11 cellular contexts compared by ENCODE assay signal in the genomic region with DNA sequence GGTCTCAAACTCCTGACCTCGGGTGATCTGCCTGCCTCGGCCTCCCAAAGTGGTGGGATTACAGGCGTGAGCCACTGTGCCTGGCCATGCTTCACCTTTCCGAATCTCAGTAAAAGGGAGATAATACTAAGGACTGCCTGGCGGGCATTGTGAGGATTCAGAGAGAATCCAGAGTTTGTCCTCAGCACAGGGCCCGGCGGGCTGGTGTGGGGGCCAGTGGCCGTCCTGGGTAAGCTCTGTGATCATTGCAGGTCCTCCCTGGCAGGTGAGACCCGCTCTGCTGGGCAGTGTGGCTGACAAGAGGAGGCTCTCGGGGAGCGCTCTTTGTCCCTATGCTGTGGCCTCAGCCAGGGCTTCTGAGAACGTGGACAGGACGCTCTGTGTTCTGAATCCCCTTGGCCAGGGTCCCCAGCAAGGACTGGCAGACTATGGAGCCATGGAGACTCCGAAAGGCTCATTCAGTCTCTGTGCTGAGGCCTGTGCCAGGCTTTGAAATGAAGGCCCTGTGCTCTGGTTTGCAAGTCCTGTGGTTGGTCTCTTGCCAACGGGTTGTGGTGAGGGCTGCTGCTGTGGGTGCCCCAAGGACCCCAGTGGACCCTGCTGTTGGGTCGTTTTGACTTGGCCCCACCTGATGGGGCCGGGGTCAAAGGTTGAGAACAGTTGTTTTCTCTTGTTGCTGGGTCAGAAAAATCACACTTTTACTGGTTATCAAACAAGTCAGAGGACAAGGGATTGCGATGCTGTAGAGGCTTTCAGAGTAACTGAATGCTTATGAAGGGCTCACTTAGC. TPM values are rescaled to one million over a fixed set of nuclear protein-coding genes. Genes with fewer than 3 reads are reported as not detected.
DNase-seq lines count a peak whose midpoint lies in the region; ATAC-seq, FAIRE-seq and TF ChIP-seq lines count a peak whose summit lies in the region.
"Had no signal": no experiment of that assay in that cellular context is flagged by ENCODE, and none has a peak within 500 bp of the region (broad histone marks: within the 10 kb centered on the region; RNA-seq: fewer than 3 reads in every experiment).

No MANE protein-coding gene starts in this region.

- H3K4me1 Mint-ChIP-seq in activated naive CD4-positive, alpha-beta T cell treated with anti-CD3 and anti-CD28 coated beads, Interleukin-2, amount 50 U/mL, for 24 hours: peaks cover 26% of the 10 kb centered on the region
- H3K4me1 Mint-ChIP-seq in activated T-helper 17 cell treated with anti-CD3 and anti-CD28 coated beads, Interleukin-2, amount 50 U/mL, for 72 hours: no peaks in the 10 kb centered on the region

- H3K36me3 ChIP-seq in HepG2 (replicated peaks in 1 of 2; ENCODE audit: control insufficient read depth in 1 of 2, insufficient read depth in 2 of 2, low read length in 2 of 2): peaks cover 4 to 6% of the 10 kb centered on the region in 2 experiments; a peak in 3 of 5 replicates

- no peak for FAIRE-seq in HepG2 (lab: Jason Lieb, UNC)
- FAIRE-seq: islet of Langerhans, small intestine had no signal

- TF ChIP-seq EP300 in HepG2 (IDR thresholded peaks at IDR 0.05; ENCODE audit: low read depth in 2 of 2, low read length in 2 of 2) (no peak), HepG2 (CRISPR knock-in tag; IDR thresholded peaks at IDR 0.05; ENCODE audit: borderline replicate concordance) (no peak)

- H3K9me3 Mint-ChIP-seq in activated naive CD4-positive, alpha-beta T cell treated with anti-CD3 and anti-CD28 coated beads, Interleukin-2, amount 50 U/mL, for 24 hours: no peaks in the 10 kb centered on the region
- H3K9me3 Mint-ChIP-seq in activated T-helper 17 cell treated with anti-CD3 and anti-CD28 coated beads, Interleukin-2, amount 50 U/mL, for 72 hours: no peaks in the 10 kb centered on the region

- 39% methylated on average over 10 of the region's 18 CpGs for WGBS in HepG2 (ENCODE audit: low lambda C conversion rate)

- no peak for TF ChIP-seq POLR2A in HepG2 (IDR thresholded peaks at IDR 0.05; ENCODE audit: insufficient read depth in 1 of 2, low read depth in 2 of 2, low read length in 2 of 2)
- no peak for TF ChIP-seq POLR2A in GM18505 (IDR thresholded peaks at IDR 0.05; ENCODE audit: borderline replicate concordance, extremely low read depth, insufficient read depth, insufficient read length)

- H3K27ac ChIP-seq in HepG2 (ENCODE audit: extremely low read length, insufficient read depth, low read length): peak overlapping the region; percentile 56
- peak overlapping the region; percentile 76 for H3K27ac ChIP-seq in temporal lobe (ENCODE audit: low read depth, low read length)

- in situ Hi-C loops in HepG2 (cut with HindIII; ENCODE audit: extremely low pct_ligation_motif_present, low pct_unique_long_range_greater_than_20kb): no loop called here

- no peak for TF ChIP-seq RAD21 in HepG2 (CRISPR knock-in tag; IDR thresholded peaks at IDR 0.05)

- intact Hi-C loops in HepG2 (cut with micrococcal nuclease; ENCODE audit: unreplicated experiment): no loop called here

- H3K79me2 ChIP-seq in HepG2 (ENCODE audit: insufficient read depth, low read length): peaks cover 9% of the 10 kb centered on the region

- peak overlapping the region; percentile 37; the same call in 1 of the 2 replicates for H3K9ac ChIP-seq in HepG2 (ENCODE audit: insufficient read depth, low read depth, low read length)

- H3K4me3 Mint-ChIP-seq in activated naive CD4-positive, alpha-beta T cell treated with anti-CD3 and anti-CD28 coated beads, Interleukin-2, amount 50 U/mL, for 24 hours: peak overlapping the region; percentile 26
- H3K4me3 Mint-ChIP-seq in activated T-helper 17 cell treated with anti-CD3 and anti-CD28 coated beads, Interleukin-2, amount 50 U/mL, for 72 hours: peak overlapping the region; percentile 75

- BruUV-seq in HepG2 (replicated peaks; lab: Mats Ljungman, UMichigan): no TSS peak

- no peaks in the 10 kb centered on the region for H3K9me3 ChIP-seq in HepG2 (ENCODE audit: low read length)

- ATAC-seq in activated T-helper 17 cell treated with anti-CD3 and anti-CD28 coated beads, Interleukin-2, amount 50 U/mL, for 72 hours (replicated peaks): no peak
- peak; percentile 49 for ATAC-seq in HepG2
- no peak for ATAC-seq in GM18505 (IDR thresholded peaks at IDR 0.05; ENCODE audit: unreplicated experiment)

- DNase-seq in activated naive CD4-positive, alpha-beta T cell treated with anti-CD3 and anti-CD28 coated beads, Interleukin-2, amount 50 U/mL, for 16 hours: no peak
- DNase-seq in HepG2 (ENCODE audit: low spot score) (no peak), MV-4-11 (lab: John Stamatoyannopoulos, UW) (no peak), ecto neural progenitor cell (ENCODE audit: low spot score) (no peak)
- DNase-seq: NCI-H1092 had no signal

- peak overlapping the region; percentile 3 to 97 (median 14); a peak in 1 of 6 replicates for H3K4me3 ChIP-seq in HepG2 (replicated peaks in 1 of 3; ENCODE audit: insufficient read depth in 1 of 3, low read depth in 2 of 3, low read length in 3 of 3)

- peak overlapping the region; percentile 88 for H3K4me2 ChIP-seq in HepG2 (ENCODE audit: low read depth, low read length)

- CTCF ChIA-PET in HepG2 (lab: Yijun Ruan, JAX; ENCODE audit: low intra/inter-chr PET ratio, low total read pairs): no interaction called here

- POLR2A ChIA-PET in HepG2 (lab: Yijun Ruan, JAX): no interaction called here

- no peaks in the 10 kb centered on the region for H3K27me3 ChIP-seq in HepG2 (ENCODE audit: control insufficient read depth in 1 of 2, insufficient read depth in 2 of 2, low read length in 2 of 2)

- no peaks in the 10 kb centered on the region for H3K36me3 Mint-ChIP-seq in activated naive CD4-positive, alpha-beta T cell treated with anti-CD3 and anti-CD28 coated beads, Interleukin-2, amount 50 U/mL, for 24 hours
- no peaks in the 10 kb centered on the region for H3K36me3 Mint-ChIP-seq in activated T-helper 17 cell treated with anti-CD3 and anti-CD28 coated beads, Interleukin-2, amount 50 U/mL, for 72 hours (ENCODE audit: low read depth)

- H2AFZ ChIP-seq in HepG2 (ENCODE audit: low read length): no peak overlapping the region

- H3K4me1 ChIP-seq in HepG2 (ENCODE audit: insufficient read depth, low read length): peaks cover 55% of the 10 kb centered on the region

- no peak overlapping the region for H3K27ac Mint-ChIP-seq in activated naive CD4-positive, alpha-beta T cell treated with anti-CD3 and anti-CD28 coated beads, Interleukin-2, amount 50 U/mL, for 24 hours
- no peak overlapping the region for H3K27ac Mint-ChIP-seq in activated T-helper 17 cell treated with anti-CD3 and anti-CD28 coated beads, Interleukin-2, amount 50 U/mL, for 72 hours

- TF ChIP-seq CTCF in HepG2 (CRISPR knock-in tag; IDR thresholded peaks at IDR 0.05): no peak

- H4K20me1 ChIP-seq in HepG2 (ENCODE audit: insufficient read depth, low read length): 0 out of 2 replicates have a peak, but pooled peaks cover 3% of the 10 kb centered on the region

- H3K27me3 Mint-ChIP-seq in activated naive CD4-positive, alpha-beta T cell treated with anti-CD3 and anti-CD28 coated beads, Interleukin-2, amount 50 U/mL, for 24 hours: no peaks in the 10 kb centered on the region
- H3K27me3 Mint-ChIP-seq in activated T-helper 17 cell treated with anti-CD3 and anti-CD28 coated beads, Interleukin-2, amount 50 U/mL, for 72 hours: no peaks in the 10 kb centered on the region

RNA-seq across cellular contexts. Expression of a gene that starts 2.1 kb away (rescaled TPM):
- total RNA-seq in activated T-helper 17 cell treated with anti-CD3 and anti-CD28 coated beads, Interleukin-2, amount 50 U/mL, for 72 hours: 10 to 100 TPM; 12.8 to 15.9 TPM
- total RNA-seq in HepG2 (2016; rRNA removed; fragmentation: Illumina TruSeq; extraction: Trizol) (2.0 and 5.9 TPM in 2 replicates), temporal lobe (5.2 TPM)
- 3.5 and 4.3 TPM in 2 replicates for total RNA-seq in HepG2 (2016; cell fraction: cytosol; rRNA removed; fragmentation: Illumina TruSeq; extraction: Trizol; ENCODE audit: low read depth)
- 1.8 and 5.7 TPM in 2 replicates for total RNA-seq in HepG2 (2016; cell fraction: insoluble cytoplasmic fraction; rRNA removed; fragmentation: Illumina TruSeq; extraction: Trizol)
- 2.4 and 2.5 TPM in 2 replicates for total RNA-seq in HepG2 (2016; cell fraction: membrane; rRNA removed; fragmentation: Illumina TruSeq; extraction: Trizol)
- total RNA-seq in HepG2 (2016; cell fraction: nucleus; rRNA removed; fragmentation: Illumina TruSeq; extraction: Trizol): 7.8 and 11.5 TPM in 2 replicates
- 5.6 and 6.9 TPM in 2 replicates for polyA plus RNA-seq in HepG2 (2011; rRNA removed)
- 3.3 and 3.5 TPM in 2 replicates for polyA plus RNA-seq in HepG2 (2011; cell fraction: cytosol; rRNA removed)
- 37.2 and 42.8 TPM in 2 replicates for polyA plus RNA-seq in HepG2 (2011; cell fraction: nucleus; rRNA removed)
- polyA plus RNA-seq in HepG2 (2012): 4.5 and 4.7 TPM in 2 replicates
- polyA plus RNA-seq in HepG2 (2016; cell fraction: cytosol; fragmentation: Illumina TruSeq; extraction: Trizol; ENCODE audit: low read depth): 0.52 and 0.74 TPM in 2 replicates
- polyA plus RNA-seq in HepG2 (2016; cell fraction: insoluble cytoplasmic fraction; fragmentation: Illumina TruSeq; extraction: Trizol; ENCODE audit: low read depth): 1.7 and 2.1 TPM in 2 replicates
- polyA plus RNA-seq in HepG2 (2016; cell fraction: membrane; fragmentation: Illumina TruSeq; extraction: Trizol; ENCODE audit: low read depth): 1.3 TPM in 2 replicates
- 17.8 and 19.4 TPM in 2 replicates for polyA plus RNA-seq in HepG2 (2016; cell fraction: nucleus; fragmentation: Illumina TruSeq; extraction: Trizol; ENCODE audit: insufficient read depth, low read depth)
- 10.3 and 20.2 TPM in 2 replicates for polyA minus RNA-seq in HepG2 (2011; rRNA and poly(A)+ RNA removed; ENCODE audit: low replicate concordance)
- polyA minus RNA-seq in HepG2 (2011; cell fraction: cytosol; rRNA and poly(A)+ RNA removed): 1.6 TPM in 2 replicates
- polyA minus RNA-seq in HepG2 (2011; cell fraction: nucleus; rRNA and poly(A)+ RNA removed): 14.9 and 16.5 TPM in 2 replicates

RNA-seq across cellular contexts. Expression of a gene that starts 37.7 kb away (rescaled TPM):
- total RNA-seq in activated T-helper 17 cell treated with anti-CD3 and anti-CD28 coated beads, Interleukin-2, amount 50 U/mL, for 72 hours: not detected
- total RNA-seq in HepG2 (2016; rRNA removed; fragmentation: Illumina TruSeq; extraction: Trizol) (not detected in 2 replicates), temporal lobe (1.2 TPM)
- not detected in 2 replicates for total RNA-seq in HepG2 (2016; cell fraction: cytosol; rRNA removed; fragmentation: Illumina TruSeq; extraction: Trizol; ENCODE audit: low read depth)
- total RNA-seq in HepG2 (2016; cell fraction: insoluble cytoplasmic fraction; rRNA removed; fragmentation: Illumina TruSeq; extraction: Trizol): not detected in 2 replicates
- not detected in 2 replicates for total RNA-seq in HepG2 (2016; cell fraction: membrane; rRNA removed; fragmentation: Illumina TruSeq; extraction: Trizol)
- total RNA-seq in HepG2 (2016; cell fraction: nucleus; rRNA removed; fragmentation: Illumina TruSeq; extraction: Trizol): not detected in 2 replicates
- polyA plus RNA-seq in HepG2 (2011; rRNA removed): not detected in 2 replicates
- not detected in 2 replicates for polyA plus RNA-seq in HepG2 (2011; cell fraction: cytosol; rRNA removed)
- polyA plus RNA-seq in HepG2 (2011; cell fraction: nucleus; rRNA removed): not detected in 2 replicates
- not detected in 2 replicates for polyA plus RNA-seq in HepG2 (2012)
- polyA plus RNA-seq in HepG2 (2016; cell fraction: cytosol; fragmentation: Illumina TruSeq; extraction: Trizol; ENCODE audit: low read depth): not detected in 2 replicates
- not detected in 2 replicates for polyA plus RNA-seq in HepG2 (2016; cell fraction: insoluble cytoplasmic fraction; fragmentation: Illumina TruSeq; extraction: Trizol; ENCODE audit: low read depth)
- not detected in 2 replicates for polyA plus RNA-seq in HepG2 (2016; cell fraction: membrane; fragmentation: Illumina TruSeq; extraction: Trizol; ENCODE audit: low read depth)
- not detected in 2 replicates for polyA plus RNA-seq in HepG2 (2016; cell fraction: nucleus; fragmentation: Illumina TruSeq; extraction: Trizol; ENCODE audit: insufficient read depth, low read depth)
- polyA minus RNA-seq in HepG2 (2011; rRNA and poly(A)+ RNA removed; ENCODE audit: low replicate concordance): 1.1 TPM in 1 of 2 replicates, not detected in the other
- not detected in 2 replicates for polyA minus RNA-seq in HepG2 (2011; cell fraction: cytosol; rRNA and poly(A)+ RNA removed)
- not detected in 2 replicates for polyA minus RNA-seq in HepG2 (2011; cell fraction: nucleus; rRNA and poly(A)+ RNA removed)
